Comparison of ENCODE assay signal across 12 cellular contexts in genomic region chr18:46832856-46833255, GRCh38.
"Had no signal": no experiment of that assay in that cellular context is flagged by ENCODE, and none has a peak within 500 bp of the region (broad histone marks: within the 10 kb centered on the region; RNA-seq: fewer than 3 reads in every experiment).

No MANE protein-coding gene starts in this region.

- ATAC-seq: activated CD8-positive, alpha-beta T cell treated with anti-CD3 and anti-CD28 coated beads, Interleukin-2, amount 10 ng/mL, durations not matched to agents 7 days and 5 days; stimulated activated naive CD8-positive, alpha-beta T cell treated with anti-CD3 and anti-CD28 coated beads, Interleukin-15, amount 100 ng/mL, for 72 hours; WTC11 had no signal

- H3K4me3 ChIP-seq: ascending aorta, esophagus squamous epithelium, thoracic aorta had no signal

- DNase-seq: activated CD4-positive, alpha-beta T cell treated with anti-CD3 and anti-CD28 coated beads for 48 hours; activated CD8-positive, alpha-beta memory T cell treated with anti-CD3 and anti-CD28 coated beads, Interleukin-2, amount 50 U/mL, for 48 hours; activated CD8-positive, alpha-beta T cell treated with anti-CD3 and anti-CD28 coated beads, Interleukin-2, amount 10 ng/mL, durations not matched to agents 7 days and 5 days; activated naive CD4-positive, alpha-beta T cell; esophagus squamous epithelium; foreskin melanocyte; kidney; stimulated activated CD4-positive, alpha-beta T cell treated with anti-CD3 and anti-CD28 coated beads, Interleukin-4, amount 100 ng/mL, for 4 hours; stimulated activated naive CD8-positive, alpha-beta T cell treated with anti-CD3 and anti-CD28 coated beads, Interleukin-15, amount 100 ng/mL, for 72 hours had no signal
